8 cellular contexts compared by ENCODE assay signal in the genomic region with DNA sequence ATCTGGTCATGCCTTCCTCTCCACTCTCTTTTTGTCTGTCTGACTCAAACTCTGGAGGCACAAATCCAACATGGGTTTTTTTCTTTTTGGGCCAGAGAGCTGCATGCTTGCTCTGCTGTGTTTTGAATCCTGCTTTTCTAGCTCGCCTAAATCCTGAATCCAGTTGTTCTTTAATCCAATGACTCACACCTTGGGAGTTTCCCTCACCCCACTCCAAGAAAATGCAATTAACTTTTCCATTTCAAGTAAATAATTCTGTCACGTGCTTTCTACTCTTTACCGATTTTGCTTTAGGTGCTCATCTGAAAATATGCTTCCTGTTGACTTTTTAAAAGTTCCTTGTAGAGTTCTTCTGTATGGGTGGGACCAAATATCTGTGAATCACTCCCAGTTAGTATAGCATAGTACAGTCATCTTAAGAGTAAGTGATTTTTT. TPM values are rescaled to one million over a fixed set of nuclear protein-coding genes. Genes with fewer than 3 reads are reported as not detected.
DNase-seq lines count a peak whose midpoint lies in the region; ATAC-seq, FAIRE-seq and TF ChIP-seq lines count a peak whose summit lies in the region.

No MANE protein-coding gene starts in this region.

- H3K27me3 ChIP-seq in small intestine (ENCODE audit: control insufficient read depth in 2 of 2, insufficient read depth in 2 of 2, low read length in 2 of 2) (no peaks in the 10 kb centered on the region), WERI-Rb-1 (ENCODE audit: insufficient read depth, low read depth, severe bottlenecking) (no peaks in the 10 kb centered on the region)

- peaks cover 73% of the 10 kb centered on the region for H3K4me1 Mint-ChIP-seq in activated T-cell treated with anti-CD3 and anti-CD28 coated beads, Interleukin-2, amount 50 U/mL, for 4 hours (ENCODE audit: low read depth)
- H3K4me1 Mint-ChIP-seq in activated T-helper 2 cell treated with anti-CD3 and anti-CD28 coated beads, Interferon-gamma antibody, Interleukin-2, Interleukin-4, amounts not matched to agents 10 μg/mL and 5 μg/mL and 100 μg/mL, durations not matched to agents 14 hours and 24 hours and 36 hours (ENCODE audit: low read depth): peaks cover 45% of the 10 kb centered on the region

- H3K36me3 Mint-ChIP-seq in activated T-cell treated with anti-CD3 and anti-CD28 coated beads, Interleukin-2, amount 50 U/mL, for 4 hours (ENCODE audit: insufficient read depth): peaks cover 2% of the 10 kb centered on the region
- H3K36me3 Mint-ChIP-seq in activated T-helper 2 cell treated with anti-CD3 and anti-CD28 coated beads, Interferon-gamma antibody, Interleukin-2, Interleukin-4, amounts not matched to agents 10 μg/mL and 5 μg/mL and 100 μg/mL, durations not matched to agents 14 hours and 24 hours and 36 hours (ENCODE audit: low read depth): no peaks in the 10 kb centered on the region

- intact Hi-C loops in activated T-helper 2 cell treated with anti-CD3 and anti-CD28 coated beads, Interferon-gamma antibody, Interleukin-2, Interleukin-4, amounts not matched to agents 10 μg/mL and 5 μg/mL and 100 μg/mL, durations not matched to agents 14 hours and 24 hours and 36 hours (cut with micrococcal nuclease): no loop called here
- intact Hi-C loops in left ventricle myocardium superior (cut with micrococcal nuclease): no loop called here

- H3K4me3 ChIP-seq in small intestine (ENCODE audit: low read depth in 1 of 2, low read length in 2 of 2) (no peak overlapping the region), WERI-Rb-1 (ENCODE audit: low read depth, low read length) (no peak overlapping the region)

- H3K9me3 ChIP-seq in small intestine (ENCODE audit: control insufficient read depth, low read depth) (no peaks in the 10 kb centered on the region), WERI-Rb-1 (ENCODE audit: severe bottlenecking) (no peaks in the 10 kb centered on the region)

- FAIRE-seq in small intestine (lab: Jason Lieb, UNC): peak; percentile 77

- peak overlapping the region in 1 of 2 donors; percentile 65 for H3K27ac ChIP-seq in small intestine (ENCODE audit: low read depth in 1 of 2, low read length in 1 of 2)
- no peak overlapping the region for H3K27ac ChIP-seq in WERI-Rb-1

- no peak for TF ChIP-seq CTCF in WERI-Rb-1 (IDR thresholded peaks at IDR 0.05; ENCODE audit: low read depth, low read length)

- 2 to 8% (median 8%) methylated on average over 3 of the region's 3 CpGs for WGBS in small intestine, 3 donors

- no peaks in the 10 kb centered on the region for H3K27me3 Mint-ChIP-seq in activated T-cell treated with anti-CD3 and anti-CD28 coated beads, Interleukin-2, amount 50 U/mL, for 4 hours (ENCODE audit: low read depth)
- H3K27me3 Mint-ChIP-seq in activated T-helper 2 cell treated with anti-CD3 and anti-CD28 coated beads, Interferon-gamma antibody, Interleukin-2, Interleukin-4, amounts not matched to agents 10 μg/mL and 5 μg/mL and 100 μg/mL, durations not matched to agents 14 hours and 24 hours and 36 hours (ENCODE audit: low read depth): no peaks in the 10 kb centered on the region

- peak overlapping the region; percentile 65 for H3K4me3 Mint-ChIP-seq in activated T-cell treated with anti-CD3 and anti-CD28 coated beads, Interleukin-2, amount 50 U/mL, for 4 hours
- peak overlapping the region; percentile 49 for H3K4me3 Mint-ChIP-seq in activated T-helper 2 cell treated with anti-CD3 and anti-CD28 coated beads, Interferon-gamma antibody, Interleukin-2, Interleukin-4, amounts not matched to agents 10 μg/mL and 5 μg/mL and 100 μg/mL, durations not matched to agents 14 hours and 24 hours and 36 hours (ENCODE audit: low read depth)

- H3K4me1 ChIP-seq in small intestine (ENCODE audit: control insufficient read depth in 2 of 2, insufficient read depth in 1 of 2, low read depth in 1 of 2, low read length in 1 of 2): peaks cover 2 to 9% of the 10 kb centered on the region in 2 donors

- peak overlapping the region; percentile 83 for H3K27ac Mint-ChIP-seq in activated T-helper 2 cell treated with anti-CD3 and anti-CD28 coated beads, Interferon-gamma antibody, Interleukin-2, Interleukin-4, amounts not matched to agents 10 μg/mL and 5 μg/mL and 100 μg/mL, durations not matched to agents 14 hours and 24 hours and 36 hours

- ATAC-seq in activated T-cell treated with anti-CD3 and anti-CD28 coated beads, Interleukin-2, amount 50 U/mL, for 4 hours: peak; percentile 77 to 82
- ATAC-seq in left ventricle myocardium superior: peak; percentile 79
- ATAC-seq in HG02642 (IDR thresholded peaks at IDR 0.05; ENCODE audit: poor library complexity, unreplicated experiment): no peak

- DNase-seq in activated T-cell treated with anti-CD3 and anti-CD28 coated beads, Interleukin-2, amount 50 U/mL, for 4 hours: no peak
- DNase-seq in activated T-cell treated with anti-CD3 and anti-CD28 coated beads for 4 hours: no peak
- no peak for DNase-seq in activated T-helper 2 cell treated with anti-CD3 and anti-CD28 coated beads, Interferon-gamma antibody, Interleukin-2, Interleukin-4, amounts not matched to agents 10 μg/mL and 5 μg/mL and 100 μg/mL, durations not matched to agents 14 hours and 24 hours and 36 hours (ENCODE audit: low spot score)
- DNase-seq in left ventricle myocardium superior: no peak
- DNase-seq in small intestine: peak; percentile 67
- no peak for DNase-seq in WERI-Rb-1
- DNase-seq in superior temporal gyrus (ENCODE audit: extremely low spot score): no peak

- H3K36me3 ChIP-seq in small intestine (ENCODE audit: control insufficient read depth in 2 of 2, insufficient read depth in 2 of 2, low read length in 2 of 2) (no peaks in the 10 kb centered on the region), WERI-Rb-1 (no peaks in the 10 kb centered on the region)

- H3K9me3 Mint-ChIP-seq in activated T-cell treated with anti-CD3 and anti-CD28 coated beads, Interleukin-2, amount 50 U/mL, for 4 hours: no peaks in the 10 kb centered on the region
- H3K9me3 Mint-ChIP-seq in activated T-helper 2 cell treated with anti-CD3 and anti-CD28 coated beads, Interferon-gamma antibody, Interleukin-2, Interleukin-4, amounts not matched to agents 10 μg/mL and 5 μg/mL and 100 μg/mL, durations not matched to agents 14 hours and 24 hours and 36 hours: no peaks in the 10 kb centered on the region

RNA-seq across cellular contexts. Expression of gene SLMAP, which starts 47.6 kb away (rescaled TPM):
- 10 to 100 TPM; 55.7 to 61.4 (median 56.1) TPM for total RNA-seq in activated T-cell treated with anti-CD3 and anti-CD28 coated beads, Interleukin-2, amount 50 U/mL, for 4 hours
- 58.2 TPM in 2 replicates for total RNA-seq in activated T-helper 2 cell treated with anti-CD3 and anti-CD28 coated beads, Interferon-gamma antibody, Interleukin-2, Interleukin-4, amounts not matched to agents 10 μg/mL and 5 μg/mL and 100 μg/mL, durations not matched to agents 14 hours and 24 hours and 36 hours
- total RNA-seq in left ventricle myocardium superior: 263 TPM
- 10 to 100 TPM; 24.7 to 32.7 (median 32.7) TPM for polyA plus RNA-seq in small intestine
